19 cellular contexts compared by ENCODE assay signal in the genomic region with DNA sequence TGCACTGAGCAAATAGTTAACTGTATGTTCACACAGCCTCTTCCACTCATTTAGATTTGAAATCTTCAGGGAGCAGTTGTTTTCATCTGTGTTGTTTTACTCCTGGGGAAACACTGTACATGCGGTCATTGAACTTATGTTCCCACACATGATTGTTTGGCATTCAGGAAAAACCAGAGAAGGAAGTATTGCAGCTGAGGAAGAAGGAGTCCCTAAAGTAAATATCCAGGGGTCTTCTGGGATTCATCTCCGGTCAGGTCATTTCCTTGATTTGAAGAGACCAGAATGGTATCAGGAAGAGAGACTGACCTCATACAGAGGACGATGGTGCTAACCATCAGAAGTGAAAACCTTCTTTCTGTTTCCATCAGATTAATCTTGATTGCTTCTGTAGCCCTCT. TPM values are rescaled to one million over a fixed set of nuclear protein-coding genes. Genes with fewer than 3 reads are reported as not detected.
DNase-seq lines count a peak whose midpoint lies in the region; ATAC-seq and TF ChIP-seq lines count a peak whose summit lies in the region.
"Had no signal": no experiment of that assay in that cellular context is flagged by ENCODE, and none has a peak within 500 bp of the region (broad histone marks: within the 10 kb centered on the region; RNA-seq: fewer than 3 reads in every experiment).

No MANE protein-coding gene starts in this region.

- CTCF ChIA-PET in Caco-2 (lab: Charles Lee): no interaction called here

- H3K4me3 ChIP-seq in Caco-2 (ENCODE audit: low read depth, low read length) (no peak overlapping the region), osteoblast (ENCODE audit: insufficient read depth, low read length) (no peak overlapping the region)
- H3K4me3 ChIP-seq: MG63 had no signal

- H3K4me3 Mint-ChIP-seq in Caco-2 (ENCODE audit: unreplicated experiment) (no peak overlapping the region), chondrocyte (ENCODE audit: unreplicated experiment) (no peak overlapping the region)
- H3K4me3 Mint-ChIP-seq: B cell; CD8-positive, alpha-beta T cell had no signal

- POLR2A ChIA-PET in Caco-2 (lab: Charles Lee): no interaction called here

- intact Hi-C loops in Caco-2 (cut with micrococcal nuclease; ENCODE audit: unreplicated experiment): no loop called here

- H3K27me3 Mint-ChIP-seq in Caco-2 (ENCODE audit: insufficient read depth, unreplicated experiment) (no peaks in the 10 kb centered on the region), chondrocyte (ENCODE audit: low read depth) (no peaks in the 10 kb centered on the region)

- peak overlapping the region; percentile 15 for H3K27ac ChIP-seq in osteoblast (ENCODE audit: low read depth, low read length)

- H3K9me3 ChIP-seq in Caco-2 (no peaks in the 10 kb centered on the region), osteoblast (ENCODE audit: low read depth, low read length) (no peaks in the 10 kb centered on the region)
- H3K9me3 ChIP-seq: MG63 had no signal

- no peak for DNase-seq in Caco-2
- no peak for DNase-seq in chondrocyte (ENCODE audit: low spot score)
- DNase-seq in left lobe of liver (ENCODE audit: low spot score): no peak
- no peak for DNase-seq in osteoblast (ENCODE audit: insufficient read length, low spot score, missing footprints)
- DNase-seq in central memory CD4-positive, alpha-beta T cell: no peak
- DNase-seq: ACHN; CD8-positive, alpha-beta T cell; GOT3; MG63; NCI-H1092 treated with DMSO at 0.1 percent for 48 hours; NCI-H1694; NCI-H2107; NCI-H226; NCI-H526; SHP77 had no signal

- H3K79me2 ChIP-seq in osteoblast (ENCODE audit: insufficient read depth, low read length): peaks cover 3% of the 10 kb centered on the region

- H3K36me3 ChIP-seq in Caco-2 (ENCODE audit: control insufficient read depth, insufficient read depth, low read length) (peaks cover 2% of the 10 kb centered on the region; the same call in 1 of the 2 replicates), osteoblast (ENCODE audit: insufficient read depth, low read length) (peaks cover 60% of the 10 kb centered on the region)

- H3K27me3 ChIP-seq in Caco-2 (replicated peaks; ENCODE audit: control insufficient read depth, insufficient read depth, low read length) (no peaks in the 10 kb centered on the region), osteoblast (ENCODE audit: insufficient read depth, low read length) (no peaks in the 10 kb centered on the region)
- H3K27me3 ChIP-seq: MG63 had no signal

- H2AFZ ChIP-seq in osteoblast (ENCODE audit: low read length): no peak overlapping the region

- H3K27ac Mint-ChIP-seq in Caco-2 (ENCODE audit: unreplicated experiment) (peak overlapping the region; percentile 96), chondrocyte (ENCODE audit: unreplicated experiment) (peak overlapping the region; percentile 29)
- H3K27ac Mint-ChIP-seq: B cell; CD8-positive, alpha-beta T cell had no signal

- H3K36me3 Mint-ChIP-seq in Caco-2 (ENCODE audit: insufficient read depth, unreplicated experiment): peaks cover 74% of the 10 kb centered on the region
- peaks cover 28% of the 10 kb centered on the region for H3K36me3 Mint-ChIP-seq in chondrocyte (ENCODE audit: low read depth)
- H3K36me3 Mint-ChIP-seq: CD8-positive, alpha-beta T cell had no signal

- H3K4me1 ChIP-seq in Caco-2 (peaks cover 38% of the 10 kb centered on the region), osteoblast (ENCODE audit: insufficient read depth, low read length) (peaks cover 22% of the 10 kb centered on the region)

- peaks cover 33% of the 10 kb centered on the region for H3K4me1 Mint-ChIP-seq in Caco-2 (ENCODE audit: low read depth, unreplicated experiment)
- H3K4me1 Mint-ChIP-seq in chondrocyte (ENCODE audit: low read depth): peaks cover 55% of the 10 kb centered on the region
- H3K4me1 Mint-ChIP-seq: B cell had no signal

- TF ChIP-seq CTCF in Caco-2 (IDR thresholded peaks at IDR 0.05; ENCODE audit: insufficient read depth in 1 of 2, low read depth in 1 of 2, low read length in 1 of 2, severe bottlenecking in 1 of 2, unreplicated experiment in 1 of 2) (no peak), chondrocyte (IDR thresholded peaks at IDR 0.05) (no peak), osteoblast (IDR thresholded peaks at IDR 0.05; ENCODE audit: extremely low read depth, low read depth, low read length) (no peak)

- ATAC-seq in left lobe of liver (peak; percentile 76), HG03095 (IDR thresholded peaks at IDR 0.05; ENCODE audit: unreplicated experiment) (no peak), HG03175 (IDR thresholded peaks at IDR 0.05; ENCODE audit: unreplicated experiment) (no peak), HG02642 (IDR thresholded peaks at IDR 0.05; ENCODE audit: poor library complexity, unreplicated experiment) (no peak)
- ATAC-seq: CD8-positive, alpha-beta T cell had no signal

- BruUV-seq in Caco-2 (replicated peaks; lab: Mats Ljungman, UMichigan): no TSS peak

- H3K4me2 ChIP-seq in osteoblast (ENCODE audit: insufficient read depth, low read length): no peak overlapping the region

- H4K20me1 ChIP-seq in osteoblast (ENCODE audit: insufficient read depth, low read length): no peaks in the 10 kb centered on the region

- H3K9me3 Mint-ChIP-seq in Caco-2 (ENCODE audit: unreplicated experiment): no peaks in the 10 kb centered on the region
- H3K9me3 Mint-ChIP-seq in chondrocyte (ENCODE audit: low read depth): no peaks in the 10 kb centered on the region
- H3K9me3 Mint-ChIP-seq: CD8-positive, alpha-beta T cell had no signal

RNA-seq across cellular contexts. Expression of a gene that starts 52.5 kb away (rescaled TPM):
- total RNA-seq in Caco-2 (2022) (69.3 and 73.4 TPM in 2 replicates), chondrocyte (32.2 to 39.3 TPM (median 33.3 TPM) in 3 replicates), left lobe of liver (9.0 TPM), osteoblast (22.1 and 29.7 TPM in 2 replicates)
